25 cellular contexts compared by ENCODE assay signal in genomic region chr4:150142831-150143230, GRCh38.
"Had no signal": no experiment of that assay in that cellular context is flagged by ENCODE, and none has a peak within 500 bp of the region (broad histone marks: within the 10 kb centered on the region; RNA-seq: fewer than 3 reads in every experiment).

No MANE protein-coding gene starts in this region.

- DNase-seq: Karpas-422, MM.1S, NCI-H1048, NCI-H1092 treated with DMSO at 0.1 percent for 48 hours, NCI-H1694 treated with DMSO at 0.1 percent for 48 hours, NCI-H187 treated with DMSO at 0.1 percent for 48 hours, NCI-H2029, NCI-H2171 treated with DMSO at 0.1 percent for 48 hours, NCI-H345, NCI-H446, NCI-H510A treated with DMSO at 0.1 percent for 48 hours, NCI-H524 treated with DMSO at 0.1 percent for 48 hours, NCI-H526 treated with DMSO at 0.1 percent for 48 hours, NCI-H774, PC-9, SHP77, SIG-M5, SJCRH30, SK-N-SH, SW 1271, T-helper 1 cell had no signal

- H3K9me3 ChIP-seq: SJCRH30, SK-N-SH had no signal

- H3K4me2 ChIP-seq: PC-9, SK-N-SH had no signal

- H3K9ac ChIP-seq: SK-N-SH had no signal

- H3K27ac ChIP-seq: PC-9, RWPE1, SJCRH30 had no signal

- H3K36me3 ChIP-seq: SJCRH30 had no signal

- H3K27me3 ChIP-seq: SJCRH30 had no signal

- H3K4me3 ChIP-seq: PC-9, SJCRH30 had no signal

- ATAC-seq: Panc1, Right ventricle myocardium inferior had no signal

- H3K9me2 ChIP-seq: SK-N-SH had no signal

- FAIRE-seq: RCC 7860 had no signal

- H2AFZ ChIP-seq: PC-9 had no signal
